Comparison of ENCODE assay signal across 9 cellular contexts in the genomic region with DNA sequence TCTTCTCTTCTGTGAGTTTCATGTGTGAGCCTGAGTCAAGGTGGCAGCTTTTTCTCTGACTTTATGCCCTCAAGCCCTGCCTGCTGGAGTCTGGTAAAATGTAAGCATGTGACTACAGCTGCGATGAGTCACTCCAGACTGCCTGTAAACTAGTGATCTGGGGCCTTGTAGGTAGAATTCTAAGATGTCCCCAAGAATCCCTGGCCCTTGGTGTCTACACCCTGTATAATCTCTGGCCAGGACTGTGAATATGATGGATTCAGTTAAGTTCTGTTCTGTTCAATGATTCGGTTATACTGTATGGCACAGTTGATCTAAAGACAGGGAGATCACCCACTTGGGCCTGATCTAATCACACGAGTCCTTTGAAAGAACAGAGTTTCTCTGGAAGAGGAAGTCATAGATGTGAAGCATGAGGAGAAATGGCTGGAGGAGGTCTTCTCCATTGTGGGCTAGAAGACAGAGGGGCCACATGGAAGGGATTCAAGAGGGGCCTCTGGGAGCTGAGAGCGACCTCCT. TPM values are rescaled to one million over a fixed set of nuclear protein-coding genes. Genes with fewer than 3 reads are reported as not detected.
A peak's percentile ranks its signal among the peaks of the same experiment; 100 is the strongest.
DNase-seq lines count a peak whose midpoint lies in the region; ATAC-seq and TF ChIP-seq lines count a peak whose summit lies in the region.
"Had no signal": no experiment of that assay in that cellular context is flagged by ENCODE, and none has a peak within 500 bp of the region (broad histone marks: within the 10 kb centered on the region; RNA-seq: fewer than 3 reads in every experiment).

No MANE protein-coding gene starts in this region.

- WGBS in heart left ventricle, 4 donors: 78 to 87% (median 85%) methylated on average over 4 of the region's 4 CpGs
- 69% methylated on average over 4 of the region's 4 CpGs; no CpG with 5 or more reads in 1 of the 2 donors for WGBS in transverse colon (ENCODE audit: low coverage in 1 of 2), 2 donors

- ATAC-seq in heart left ventricle (peak in 3 of 4 donors; percentile 51 to 59 (median 55)), RWPE2 (ENCODE audit: low read depth) (peak; percentile 99), GM18873 (IDR thresholded peaks at IDR 0.05; ENCODE audit: low FRiP score, unreplicated experiment) (no peak), HG02884 (IDR thresholded peaks at IDR 0.05; ENCODE audit: unreplicated experiment) (no peak)

- TF ChIP-seq CTCF in heart left ventricle (IDR thresholded peaks at IDR 0.05): no peak
- TF ChIP-seq CTCF in RWPE2 (IDR thresholded peaks at IDR 0.05; ENCODE audit: poor library complexity, severe bottlenecking): no peak
- TF ChIP-seq CTCF in fibroblast of pulmonary artery (IDR thresholded peaks at IDR 0.05; ENCODE audit: low read length, missing control alignments): no peak
- no peak for TF ChIP-seq CTCF in transverse colon (IDR thresholded peaks at IDR 0.05)

- intact Hi-C loops in heart left ventricle (cut with DNase I) (no loop called here), cardiac septum (cut with DNase I) (no loop called here), transverse colon (cut with DNase I; ENCODE audit: low total_unique reads) (loop anchor here (5.0 kb wide), 1 partner anchor 523 kb away; no protein-coding TSS in a partner anchor)

- DNase-seq in heart left ventricle: no peak
- no peak for DNase-seq in cardiac septum (ENCODE audit: low spot score)
- DNase-seq in RWPE2 (ENCODE audit: low spot score): no peak
- DNase-seq in fibroblast of pulmonary artery (ENCODE audit: low read depth): peak; percentile 56
- peak; percentile 44 for DNase-seq in transverse colon
- no peak for DNase-seq in substantia nigra (lab: John Stamatoyannopoulos, UW)
- DNase-seq: activated CD4-positive, CD25-positive, alpha-beta regulatory T cell treated with anti-CD3 and anti-CD28 coated beads, Interleukin-2, amount 50 U/mL, for 72 hours had no signal

- H3K4me1 ChIP-seq in heart left ventricle (peaks cover 0 to 3% (median 0%) of the 10 kb centered on the region in 12 donors), RWPE2 (ENCODE audit: insufficient read depth, poor library complexity, severe bottlenecking) (peaks cover 7% of the 10 kb centered on the region), transverse colon (peaks cover 5 to 37% (median 24%) of the 10 kb centered on the region in 4 donors)

- no peak for TF ChIP-seq EP300 in transverse colon (IDR thresholded peaks at IDR 0.05; ENCODE audit: low read depth)

- in situ Hi-C loops in transverse colon (cut with MboI; ENCODE audit: low pct_ligation_motif_present in 1 of 4, low pct_unique_long_range_greater_than_20kb in 1 of 4, low sequenced_read_pairs in 3 of 4): no loop called here

- H3K27ac ChIP-seq in heart left ventricle (peak overlapping the region in 1 of 12 donors; percentile 54), RWPE2 (ENCODE audit: poor library complexity, severe bottlenecking) (no peak overlapping the region), transverse colon (peak overlapping the region; percentile 61 to 71 (median 64)), substantia nigra (ENCODE audit: low read depth, low read length, poor library complexity, severe bottlenecking) (no peak overlapping the region)

- H3K36me3 ChIP-seq in heart left ventricle (peaks cover 0 to 3% (median 0%) of the 10 kb centered on the region in 9 donors), RWPE2 (ENCODE audit: low read depth) (peaks cover 6% of the 10 kb centered on the region; the same call in 1 of the 2 replicates), transverse colon (no peaks in the 10 kb centered on the region)

- H3K27me3 ChIP-seq in heart left ventricle (no peaks in the 10 kb centered on the region), RWPE2 (ENCODE audit: insufficient read depth, poor library complexity, severe bottlenecking) (no peaks in the 10 kb centered on the region), transverse colon (no peaks in the 10 kb centered on the region)

- H3K9me3 ChIP-seq in heart left ventricle: no peaks in the 10 kb centered on the region
- no peaks in the 10 kb centered on the region for H3K9me3 ChIP-seq in RWPE2 (ENCODE audit: severe bottlenecking)
- H3K9me3 ChIP-seq in transverse colon: no peaks in the 10 kb centered on the region

- no peak for TF ChIP-seq POLR2A in heart left ventricle (IDR thresholded peaks at IDR 0.05)
- no peak for TF ChIP-seq POLR2A in transverse colon (IDR thresholded peaks at IDR 0.05)

- H3K4me3 ChIP-seq in heart left ventricle: no peak overlapping the region
- H3K4me3 ChIP-seq in RWPE2 (ENCODE audit: severe bottlenecking): no peak overlapping the region
- no peak overlapping the region for H3K4me3 ChIP-seq in fibroblast of pulmonary artery (replicated peaks; ENCODE audit: low read depth, low read length)
- H3K4me3 ChIP-seq in transverse colon: no peak overlapping the region

RNA-seq across cellular contexts. Expression of a gene that starts 29.8 kb away (rescaled TPM):
- not detected for total RNA-seq in heart left ventricle
- not detected for polyA plus RNA-seq in heart left ventricle
- not detected for total RNA-seq in cardiac septum
- not detected for total RNA-seq in transverse colon

Comparison
In these comparisons a context has a peak if more than half of its experiments do, and no peak if none do; other contexts are left out.
1. ATAC-seq: peak in heart left ventricle (3 of 4) and RWPE2 (single experiment); none in GM18873 (single experiment) and HG02884 (single experiment).
2. DNase-seq: peak in fibroblast of pulmonary artery (single experiment) and transverse colon (single experiment); none in heart left ventricle (0 of 5), cardiac septum (single experiment), RWPE2 (single experiment) and substantia nigra (0 of 49).
3. H3K27ac ChIP-seq: peak in transverse colon (4 of 4); none in RWPE2 (single experiment) and substantia nigra (single experiment).